In genomic region chr21:37208056-37208705, GRCh38 we compare ENCODE assay signal across 8 cellular contexts.
A peak's percentile ranks its signal among the peaks of the same experiment; 100 is the strongest.
DNase-seq lines count a peak whose midpoint lies in the region; ATAC-seq and TF ChIP-seq lines count a peak whose summit lies in the region.

No MANE protein-coding gene starts in this region.

- DNase-seq in SW480 (ENCODE audit: low spot score) = peak; percentile 79
- peak; percentile 13 to 50 for DNase-seq in foreskin fibroblast
- peak; percentile 48 to 97 (median 84) for DNase-seq in posterior cingulate gyrus
- no peak for DNase-seq in NCI-H446 treated with DMSO at 0.1 percent for 48 hours (lab: John Stamatoyannopoulos, UW)
- no peak for DNase-seq in RWPE1 (ENCODE audit: low spot score)

- H3K4me3 ChIP-seq in BLaER1 (peak overlapping the region; percentile 58), foreskin fibroblast (ENCODE audit: low read depth in 1 of 2, low read length in 2 of 2) (no peak overlapping the region)

- no peaks in the 10 kb centered on the region for H4K20me1 ChIP-seq in BLaER1

- CTCF ChIA-PET in RWPE1 (lab: Yijun Ruan, JAX) = interaction anchor here (1.1 kb wide), 1 partner anchor 12 kb away, joined by 4 read pairs; no protein-coding TSS in a partner anchor

- H3K36me3 ChIP-seq in BLaER1 = peaks cover 21% of the 10 kb centered on the region

- H3K27ac ChIP-seq in BLaER1 (peak overlapping the region; percentile 68), RWPE1 (no peak overlapping the region)

- no peaks in the 10 kb centered on the region for H3K27me3 ChIP-seq in BLaER1

- TF ChIP-seq CTCF in foreskin fibroblast (IDR thresholded peaks at IDR 0.05; ENCODE audit: low read depth, low read length) (no peak), RWPE1 (conservative IDR thresholded peaks at IDR 0.05; ENCODE audit: low read depth) (no peak)

- peaks cover 13% of the 10 kb centered on the region for H3K9me3 ChIP-seq in BLaER1

- POLR2A ChIA-PET in RWPE1 (lab: Yijun Ruan, JAX; ENCODE audit: low non-redundant PET) = no interaction called here

- H3K4me1 ChIP-seq in BLaER1 = peaks cover 30% of the 10 kb centered on the region

- H3K4me2 ChIP-seq in BLaER1 = peak overlapping the region; percentile 89

- intact Hi-C loops in posterior cingulate gyrus (cut with DNase I) = no loop called here

- ATAC-seq in GM18907 (IDR thresholded peaks at IDR 0.05; ENCODE audit: unreplicated experiment) = peak; percentile 61
- peak; percentile 67 for ATAC-seq in HG03066 (IDR thresholded peaks at IDR 0.05; ENCODE audit: low read depth, unreplicated experiment)

- H3K9ac ChIP-seq in BLaER1 = peak overlapping the region; percentile 68

Comparison
In these comparisons a context has a peak if more than half of its experiments do, and no peak if none do; other contexts are left out.
1. DNase-seq: peak in SW480 (single experiment), foreskin fibroblast (2 of 2) and posterior cingulate gyrus (10 of 10); none in NCI-H446 treated with DMSO at 0.1 percent for 48 hours (single experiment) and RWPE1 (single experiment).